18 cellular contexts compared by ENCODE assay signal in the genomic region with DNA sequence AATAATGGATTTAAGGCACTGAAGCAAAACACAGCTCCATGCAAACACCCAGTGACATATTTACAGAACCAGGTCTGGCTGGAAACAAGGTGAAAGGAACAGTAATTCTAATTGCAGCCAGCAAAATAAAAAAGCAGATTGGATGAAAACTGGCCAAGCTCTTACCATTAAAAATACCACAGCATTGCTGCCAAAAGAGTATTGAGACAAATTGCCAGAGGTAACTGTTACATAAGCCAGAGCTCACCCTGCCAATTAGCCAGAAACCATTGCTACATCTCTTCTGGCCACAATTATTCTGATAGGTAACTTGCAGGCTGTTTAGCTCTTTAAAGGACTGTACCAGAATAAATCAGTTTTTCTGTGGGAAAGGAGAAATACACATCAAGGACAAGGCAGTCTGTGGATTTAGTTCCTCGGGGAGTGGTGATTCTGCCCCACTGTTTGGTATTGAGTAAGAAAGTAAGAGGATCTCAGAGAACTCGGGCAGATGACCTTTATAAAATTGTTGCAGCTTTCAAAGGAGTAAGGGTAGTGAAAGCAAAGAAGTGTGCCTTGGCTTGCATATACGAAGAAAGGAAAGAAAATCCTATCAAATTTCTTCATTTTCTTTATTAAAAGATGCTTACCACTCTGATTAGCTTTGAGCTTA.
DNase-seq lines count a peak whose midpoint lies in the region; ATAC-seq and TF ChIP-seq lines count a peak whose summit lies in the region.
"Had no signal": no experiment of that assay in that cellular context is flagged by ENCODE, and none has a peak within 500 bp of the region (broad histone marks: within the 10 kb centered on the region; RNA-seq: fewer than 3 reads in every experiment).

No MANE protein-coding gene starts in this region.

- TF ChIP-seq CTCF in SK-N-SH (IDR thresholded peaks at IDR 0.05), result no peak

- TF ChIP-seq EP300 in SK-N-SH (IDR thresholded peaks at IDR 0.05; ENCODE audit: borderline replicate concordance in 1 of 2, low read depth in 1 of 2, low read length in 1 of 2), result peak; percentile 17 to 70; a peak in 3 of 4 replicates

- no peaks in the 10 kb centered on the region for H3F3A ChIP-seq in SK-N-SH (replicated peaks; ENCODE audit: insufficient read depth)

- H3K4me3 ChIP-seq in SK-N-SH (ENCODE audit: low read depth in 2 of 2, low read length in 1 of 2), result no peak overlapping the region
- H3K4me3 ChIP-seq: adrenal gland, sigmoid colon had no signal

- no peaks in the 10 kb centered on the region for H3K27me3 ChIP-seq in SK-N-SH (ENCODE audit: insufficient read depth)
- H3K27me3 ChIP-seq: adrenal gland, sigmoid colon had no signal

- 0 out of 2 replicates have a peak, but pooled peaks have one; percentile 4 for TF ChIP-seq RAD21 in SK-N-SH (IDR thresholded peaks at IDR 0.05; ENCODE audit: low read length)

- 62% methylated on average over 3 of the region's 3 CpGs for WGBS in SK-N-SH (ENCODE audit: low lambda C conversion rate)

- no peak overlapping the region for H3K9ac ChIP-seq in SK-N-SH

- intact Hi-C loops in sciatic nerve (cut with DNase I), result no loop called here

- H3K36me3 ChIP-seq in SK-N-SH (replicated peaks in 1 of 2; ENCODE audit: control insufficient read depth in 1 of 2, insufficient read depth in 2 of 2, low read length in 1 of 2), result no peaks in the 10 kb centered on the region
- H3K36me3 ChIP-seq: adrenal gland, sigmoid colon had no signal

- no peak overlapping the region for H3K4me2 ChIP-seq in SK-N-SH

- H3K9me3 ChIP-seq in SK-N-SH, result no peaks in the 10 kb centered on the region
- H3K9me3 ChIP-seq: adrenal gland, sigmoid colon had no signal

- H3K27ac ChIP-seq in SK-N-SH (ENCODE audit: low read depth in 2 of 2, low read length in 1 of 2), result peak overlapping the region in 1 of 2 experiments; percentile 69; a peak in 2 of 4 replicates
- H3K27ac ChIP-seq: adrenal gland had no signal

- peak; percentile 50 for ATAC-seq in sciatic nerve
- no peak for ATAC-seq in GM19397 (IDR thresholded peaks at IDR 0.05; ENCODE audit: unreplicated experiment)
- ATAC-seq: esophagus mucosa; naive thymus-derived CD4-positive, alpha-beta T cell; Panc1; stimulated activated naive B cell treated with anti-CD40 and anti-IgM and Interleukin-4, amounts not matched to agents 10 μg/mL and 1 μg/mL and 100 μg/mL, for 72 hours had no signal

- H3K9me2 ChIP-seq in SK-N-SH, result no peaks in the 10 kb centered on the region

- no peak overlapping the region for H2AFZ ChIP-seq in SK-N-SH (ENCODE audit: low read depth)

- DNase-seq in NCI-H1105 treated with DMSO at 0.1 percent for 48 hours (lab: John Stamatoyannopoulos, UW), result peak; percentile 1
- DNase-seq in NCI-H1105 (lab: John Stamatoyannopoulos, UW), result no peak
- DNase-seq in SK-N-SH, result peak; percentile 15
- peak; percentile 31 for DNase-seq in fibroblast of peridontal ligament (ENCODE audit: extremely low read depth)
- no peak for DNase-seq in sciatic nerve (ENCODE audit: low spot score)
- DNase-seq in NCI-H2171 (lab: John Stamatoyannopoulos, UW), result no peak
- no peak for DNase-seq in stimulated activated naive CD4-positive, alpha-beta T cell treated with Interleukin-2 at 50 U/mL for 16 hours (lab: John Stamatoyannopoulos, UW)
- DNase-seq: activated CD4-positive, CD25-positive, alpha-beta regulatory T cell treated with anti-CD3 and anti-CD28 coated beads, Interleukin-2, amount 50 U/mL, for 72 hours; activated T-cell treated with anti-CD3 and anti-CD28 coated beads for 4 hours; GF-D8; NCI-H1048; sigmoid colon; stimulated activated naive B cell treated with anti-CD40 and anti-IgM and Interleukin-4, amounts not matched to agents 10 μg/mL and 1 μg/mL and 100 μg/mL, for 72 hours had no signal

- CTCF ChIA-PET in SK-N-SH (lab: Yijun Ruan, JAX), result interaction anchor here (0.7 to 1.4 kb wide), 3 partner anchors 11 to 1042 kb away, joined by 3 read pairs; no protein-coding TSS in a partner anchor

- H4K20me1 ChIP-seq in SK-N-SH (ENCODE audit: insufficient read depth), result no peaks in the 10 kb centered on the region

- H3K79me2 ChIP-seq in SK-N-SH (ENCODE audit: insufficient read depth), result no peaks in the 10 kb centered on the region

- POLR2A ChIA-PET in SK-N-SH (lab: Yijun Ruan, JAX), result no interaction called here

- H3K4me1 ChIP-seq in SK-N-SH (ENCODE audit: control insufficient read depth in 1 of 2, insufficient read depth in 2 of 2, low read depth in 1 of 2, low read length in 1 of 2), result peaks cover 3 to 8% of the 10 kb centered on the region in 2 experiments; a peak in 3 of 4 replicates
- H3K4me1 ChIP-seq: adrenal gland had no signal

TF ChIP-seq in SK-N-SH, 30 proteins besides CTCF, POLR2A, EP300 and RAD21:
- no peak for TF ChIP-seq FOSL2 (IDR thresholded peaks at IDR 0.05; ENCODE audit: borderline replicate concordance, low read depth)
- TF ChIP-seq FOXM1 (IDR thresholded peaks at IDR 0.05; ENCODE audit: low read depth), result no peak
- TF ChIP-seq CHD2 (IDR thresholded peaks at IDR 0.05; ENCODE audit: low read length, partially characterized antibody), result peak; percentile 14
- peak; percentile 71 for TF ChIP-seq NFIC (IDR thresholded peaks at IDR 0.05; ENCODE audit: borderline replicate concordance)
- TF ChIP-seq TEAD4 (IDR thresholded peaks at IDR 0.05; ENCODE audit: borderline replicate concordance, insufficient read depth), result 0 out of 2 replicates have a peak, but pooled peaks have one; percentile 38
- TF ChIP-seq, protein P1, sequence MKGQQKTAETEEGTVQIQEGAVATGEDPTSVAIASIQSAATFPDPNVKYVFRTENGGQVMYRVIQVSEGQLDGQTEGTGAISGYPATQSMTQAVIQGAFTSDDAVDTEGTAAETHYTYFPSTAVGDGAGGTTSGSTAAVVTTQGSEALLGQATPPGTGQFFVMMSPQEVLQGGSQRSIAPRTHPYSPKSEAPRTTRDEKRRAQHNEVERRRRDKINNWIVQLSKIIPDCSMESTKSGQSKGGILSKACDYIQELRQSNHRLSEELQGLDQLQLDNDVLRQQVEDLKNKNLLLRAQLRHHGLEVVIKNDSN (IDR thresholded peaks at IDR 0.05; ENCODE audit: borderline replicate concordance, low read depth), result no peak
- no peak for TF ChIP-seq RFX5 (IDR thresholded peaks at IDR 0.05; ENCODE audit: low read length)
- TF ChIP-seq, protein P2, sequence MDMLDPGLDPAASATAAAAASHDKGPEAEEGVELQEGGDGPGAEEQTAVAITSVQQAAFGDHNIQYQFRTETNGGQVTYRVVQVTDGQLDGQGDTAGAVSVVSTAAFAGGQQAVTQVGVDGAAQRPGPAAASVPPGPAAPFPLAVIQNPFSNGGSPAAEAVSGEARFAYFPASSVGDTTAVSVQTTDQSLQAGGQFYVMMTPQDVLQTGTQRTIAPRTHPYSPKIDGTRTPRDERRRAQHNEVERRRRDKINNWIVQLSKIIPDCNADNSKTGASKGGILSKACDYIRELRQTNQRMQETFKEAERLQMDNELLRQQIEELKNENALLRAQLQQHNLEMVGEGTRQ (IDR thresholded peaks at IDR 0.05; ENCODE audit: borderline replicate concordance, low read depth, low read length), result no peak
- peak; percentile 82 for TF ChIP-seq TCF12 (IDR thresholded peaks at IDR 0.05)
- TF ChIP-seq NRF1 (IDR thresholded peaks at IDR 0.05; ENCODE audit: low read depth, low read length), result no peak
- TF ChIP-seq JUND (IDR thresholded peaks at IDR 0.05), result no peak
- TF ChIP-seq SIN3A (IDR thresholded peaks at IDR 0.05; ENCODE audit: borderline replicate concordance, low read depth, low read length), result no peak
- TF ChIP-seq GATA2 (CRISPR knock-in tag; IDR thresholded peaks at IDR 0.05), result no peak
- TF ChIP-seq, protein P3, sequence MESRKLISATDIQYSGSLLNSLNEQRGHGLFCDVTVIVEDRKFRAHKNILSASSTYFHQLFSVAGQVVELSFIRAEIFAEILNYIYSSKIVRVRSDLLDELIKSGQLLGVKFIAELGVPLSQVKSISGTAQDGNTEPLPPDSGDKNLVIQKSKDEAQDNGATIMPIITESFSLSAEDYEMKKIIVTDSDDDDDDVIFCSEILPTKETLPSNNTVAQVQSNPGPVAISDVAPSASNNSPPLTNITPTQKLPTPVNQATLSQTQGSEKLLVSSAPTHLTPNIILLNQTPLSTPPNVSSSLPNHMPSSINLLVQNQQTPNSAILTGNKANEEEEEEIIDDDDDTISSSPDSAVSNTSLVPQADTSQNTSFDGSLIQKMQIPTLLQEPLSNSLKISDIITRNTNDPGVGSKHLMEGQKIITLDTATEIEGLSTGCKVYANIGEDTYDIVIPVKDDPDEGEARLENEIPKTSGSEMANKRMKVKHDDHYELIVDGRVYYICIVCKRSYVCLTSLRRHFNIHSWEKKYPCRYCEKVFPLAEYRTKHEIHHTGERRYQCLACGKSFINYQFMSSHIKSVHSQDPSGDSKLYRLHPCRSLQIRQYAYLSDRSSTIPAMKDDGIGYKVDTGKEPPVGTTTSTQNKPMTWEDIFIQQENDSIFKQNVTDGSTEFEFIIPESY (IDR thresholded peaks at IDR 0.05; ENCODE audit: borderline replicate concordance, low read depth), result no peak
- TF ChIP-seq, protein P4, sequence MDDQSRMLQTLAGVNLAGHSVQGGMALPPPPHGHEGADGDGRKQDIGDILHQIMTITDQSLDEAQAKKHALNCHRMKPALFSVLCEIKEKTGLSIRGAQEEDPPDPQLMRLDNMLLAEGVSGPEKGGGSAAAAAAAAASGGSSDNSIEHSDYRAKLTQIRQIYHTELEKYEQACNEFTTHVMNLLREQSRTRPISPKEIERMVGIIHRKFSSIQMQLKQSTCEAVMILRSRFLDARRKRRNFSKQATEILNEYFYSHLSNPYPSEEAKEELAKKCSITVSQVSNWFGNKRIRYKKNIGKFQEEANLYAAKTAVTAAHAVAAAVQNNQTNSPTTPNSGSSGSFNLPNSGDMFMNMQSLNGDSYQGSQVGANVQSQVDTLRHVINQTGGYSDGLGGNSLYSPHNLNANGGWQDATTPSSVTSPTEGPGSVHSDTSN (IDR thresholded peaks at IDR 0.05), result peak; percentile 74
- 0 out of 2 replicates have a peak, but pooled peaks have one; percentile 39 for TF ChIP-seq POLR2AphosphoS5 (IDR thresholded peaks at IDR 0.05; ENCODE audit: low read depth, low read length)
- no peak for TF ChIP-seq MXI1 (IDR thresholded peaks at IDR 0.05; ENCODE audit: low read depth, low read length)
- peak; percentile 47; the same call in 1 of the 2 replicates for TF ChIP-seq RCOR1 (IDR thresholded peaks at IDR 0.05; ENCODE audit: low read length)

Comparison
In these comparisons a context has a peak if more than half of its experiments do, and no peak if none do; other contexts are left out.
1. DNase-seq: peak in NCI-H1105 treated with DMSO at 0.1 percent for 48 hours (single experiment), SK-N-SH (single experiment) and fibroblast of peridontal ligament (single experiment); none in NCI-H1105 (single experiment), sciatic nerve (single experiment), NCI-H2171 (single experiment) and stimulated activated naive CD4-positive, alpha-beta T cell treated with Interleukin-2 at 50 U/mL for 16 hours (single experiment).